In genomic region chr1:228978486-228979324, GRCh38 we compare ENCODE assay signal across 1 cellular context.
TF ChIP-seq lines count a peak whose summit lies in the region.

No MANE protein-coding gene starts in this region.

TF ChIP-seq in H1, 55 proteins besides CTCF, POLR2A, EP300 and RAD21 (continued from another document):
- no peak for TF ChIP-seq SP4 (IDR thresholded peaks at IDR 0.05; ENCODE audit: low read length)
